8 cellular contexts compared by ENCODE assay signal in the genomic region with DNA sequence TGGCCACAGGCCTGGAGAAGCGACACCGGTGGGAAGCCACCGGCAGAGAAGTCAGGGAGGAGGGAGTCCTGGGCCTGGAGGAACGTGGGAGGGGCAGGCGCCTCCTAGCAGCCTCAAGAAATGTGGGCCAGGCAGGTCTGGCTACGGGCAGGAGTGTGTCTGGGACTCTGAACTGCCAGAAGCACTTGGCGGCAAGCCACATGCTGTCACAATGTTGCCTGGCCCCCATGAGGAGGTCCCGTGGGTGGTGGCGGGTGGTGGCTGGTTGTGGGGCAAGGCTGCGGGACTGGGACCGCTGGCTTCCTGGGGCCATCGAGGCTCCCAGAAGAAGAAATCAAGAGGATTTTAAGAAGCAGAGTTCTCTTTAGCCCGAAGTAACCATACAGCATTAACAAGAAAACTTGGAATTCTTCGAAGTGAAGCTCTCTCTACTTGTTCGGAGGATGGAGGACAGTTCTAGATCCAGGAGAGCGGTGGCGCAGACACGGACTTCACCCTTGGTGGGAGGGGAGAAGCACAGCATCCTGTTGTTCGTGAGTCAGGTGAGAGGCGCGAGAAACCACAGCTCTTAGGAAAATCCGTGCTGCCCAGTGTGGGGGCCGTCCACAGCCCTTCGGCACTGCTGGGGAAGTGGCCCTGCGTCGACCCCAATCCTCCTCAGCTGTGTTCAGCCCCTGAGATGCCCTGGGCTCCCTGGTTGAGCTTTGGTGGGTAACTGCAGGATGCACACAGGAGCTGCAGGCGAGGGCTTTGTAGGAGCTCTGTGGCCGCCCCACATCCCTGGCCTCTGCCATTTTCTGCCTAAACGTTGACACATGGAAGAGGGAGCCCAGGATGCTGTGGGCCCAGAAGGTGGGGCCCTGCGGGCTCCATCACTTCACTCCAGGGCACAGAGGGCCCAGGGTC. TPM values are rescaled to one million over a fixed set of nuclear protein-coding genes. Genes with fewer than 3 reads are reported as not detected.
DNase-seq lines count a peak whose midpoint lies in the region; ATAC-seq and TF ChIP-seq lines count a peak whose summit lies in the region.

No MANE protein-coding gene starts in this region.

- H3K4me1 ChIP-seq in mucosa of descending colon (ENCODE audit: low read depth) = peaks cover 43% of the 10 kb centered on the region

- no peaks in the 10 kb centered on the region for H3K9me3 Mint-ChIP-seq in activated T-cell treated with anti-CD3 and anti-CD28 coated beads, Interleukin-2, amount 50 U/mL, for 24 hours
- H3K9me3 Mint-ChIP-seq in type B pancreatic cell = no peaks in the 10 kb centered on the region

- DNase-seq in activated T-cell treated with anti-CD3 and anti-CD28 coated beads, Interleukin-2, amount 50 U/mL, for 24 hours = no peak
- DNase-seq in activated T-cell treated with anti-CD3 and anti-CD28 coated beads for 4 hours (no peak), coronary artery (ENCODE audit: low spot score) (peak; percentile 91), mucosa of descending colon (peak in 2 of 3 donors; percentile 68 to 76), type B pancreatic cell (ENCODE audit: extremely low spot score, unreplicated experiment) (no peak), NCI-H1694 (lab: John Stamatoyannopoulos, UW) (no peak), SHP77 (lab: John Stamatoyannopoulos, UW) (no peak), NOMO-1 treated with dmso at 0.1 percent for 144 hours (lab: John Stamatoyannopoulos, UW; ENCODE audit: unreplicated experiment) (no peak)

- no peaks in the 10 kb centered on the region for H3K36me3 ChIP-seq in mucosa of descending colon (ENCODE audit: low read depth)

- TF ChIP-seq CTCF in coronary artery (IDR thresholded peaks at IDR 0.05) = no peak
- TF ChIP-seq CTCF in mucosa of descending colon (IDR thresholded peaks at IDR 0.05) = no peak
- TF ChIP-seq CTCF in type B pancreatic cell (conservative IDR thresholded peaks at IDR 0.05) = no peak

- intact Hi-C loops in mucosa of descending colon (cut with DNase I, micrococcal nuclease) = no loop called here

- H3K4me3 ChIP-seq in coronary artery (peak overlapping the region; percentile 63), mucosa of descending colon (no peak overlapping the region)

- no peaks in the 10 kb centered on the region for H3K9me3 ChIP-seq in mucosa of descending colon

- peak overlapping the region; percentile 65 to 100 for H3K27ac ChIP-seq in coronary artery

- peak overlapping the region; percentile 84 for H3K27ac Mint-ChIP-seq in activated T-cell treated with anti-CD3 and anti-CD28 coated beads, Interleukin-2, amount 50 U/mL, for 24 hours
- H3K27ac Mint-ChIP-seq in type B pancreatic cell = peak overlapping the region; percentile 83

- H3K4me3 Mint-ChIP-seq in activated T-cell treated with anti-CD3 and anti-CD28 coated beads, Interleukin-2, amount 50 U/mL, for 24 hours = peak overlapping the region; percentile 47
- peak overlapping the region; percentile 63 for H3K4me3 Mint-ChIP-seq in type B pancreatic cell

- peaks cover 58% of the 10 kb centered on the region for H3K36me3 Mint-ChIP-seq in activated T-cell treated with anti-CD3 and anti-CD28 coated beads, Interleukin-2, amount 50 U/mL, for 24 hours (ENCODE audit: low read depth)
- peaks cover 12% of the 10 kb centered on the region for H3K36me3 Mint-ChIP-seq in type B pancreatic cell

- H3K4me1 Mint-ChIP-seq in activated T-cell treated with anti-CD3 and anti-CD28 coated beads, Interleukin-2, amount 50 U/mL, for 24 hours (ENCODE audit: low read depth) = peaks cover 92% of the 10 kb centered on the region
- peaks cover 46% of the 10 kb centered on the region for H3K4me1 Mint-ChIP-seq in type B pancreatic cell (ENCODE audit: unreplicated experiment)

- ATAC-seq in mucosa of descending colon = peak; percentile 46

- H3K27me3 Mint-ChIP-seq in activated T-cell treated with anti-CD3 and anti-CD28 coated beads, Interleukin-2, amount 50 U/mL, for 24 hours = no peaks in the 10 kb centered on the region
- no peaks in the 10 kb centered on the region for H3K27me3 Mint-ChIP-seq in type B pancreatic cell

RNA-seq across cellular contexts. Expression of a gene that starts 12.4 kb away (rescaled TPM):
- total RNA-seq in mucosa of descending colon = 10 to 100 TPM; 26.8 to 86.6 (median 29.0) TPM
- total RNA-seq in type B pancreatic cell (ENCODE audit: low replicate concordance) = 52.7 and 55.7 TPM in 2 replicates

RNA-seq across cellular contexts. Expression of a gene that starts 45.9 kb away (rescaled TPM):
- total RNA-seq in mucosa of descending colon (10 to 100 TPM; 23.4 to 42.6 (median 32.0) TPM), type B pancreatic cell (ENCODE audit: low replicate concordance) (45.8 and 73.8 TPM in 2 replicates)

Comparison
In these comparisons a context has a peak if more than half of its experiments do, and no peak if none do; other contexts are left out.
1. DNase-seq: peak in coronary artery (single experiment) and mucosa of descending colon (2 of 3); none in activated T-cell treated with anti-CD3 and anti-CD28 coated beads, Interleukin-2, amount 50 U/mL, for 24 hours (single experiment), activated T-cell treated with anti-CD3 and anti-CD28 coated beads for 4 hours (single experiment), type B pancreatic cell (single experiment), NCI-H1694 (single experiment), SHP77 (0 of 2) and NOMO-1 treated with dmso at 0.1 percent for 144 hours (single experiment).